ENCODE assay signal across 19 cellular contexts in the genomic region with DNA sequence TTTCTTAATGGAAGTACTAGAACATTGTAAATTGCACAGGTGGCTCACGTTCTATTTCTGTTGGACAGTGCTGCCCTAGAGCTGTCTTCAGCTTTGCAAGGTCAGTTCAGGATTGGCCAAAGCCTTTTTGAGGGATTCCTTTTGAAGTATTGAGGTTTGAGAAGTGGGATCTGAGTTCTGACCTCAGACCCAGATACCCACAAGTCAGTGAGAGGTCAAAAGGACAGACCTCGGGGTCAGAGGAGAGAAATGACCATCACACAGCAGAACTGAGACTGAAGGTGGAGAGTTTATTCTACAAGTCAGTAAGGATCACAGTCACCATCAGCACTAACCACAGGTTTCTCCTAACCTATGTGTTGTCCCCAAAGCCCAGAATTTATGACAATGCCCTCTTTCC. TPM values are rescaled to one million over a fixed set of nuclear protein-coding genes. Genes with fewer than 3 reads are reported as not detected.
DNase-seq lines count a peak whose midpoint lies in the region; ATAC-seq, FAIRE-seq and TF ChIP-seq lines count a peak whose summit lies in the region.
"Had no signal": no experiment of that assay in that cellular context is flagged by ENCODE, and none has a peak within 500 bp of the region (broad histone marks: within the 10 kb centered on the region; RNA-seq: fewer than 3 reads in every experiment).

No MANE protein-coding gene starts in this region.

- H3K4me3 Mint-ChIP-seq in stimulated activated memory B cell treated with anti-CD40 and anti-IgM and Interleukin-4, amounts not matched to agents 10 μg/mL and 1 μg/mL and 100 μg/mL, for 72 hours, result no peak overlapping the region
- no peak overlapping the region for H3K4me3 Mint-ChIP-seq in glutamatergic neuron (ENCODE audit: unreplicated experiment)
- H3K4me3 Mint-ChIP-seq: CD8-positive, alpha-beta memory T cell; HFFc6; IgD-negative memory B cell had no signal

- DNase-seq in GM18507 (ENCODE audit: extremely low spot score, insufficient read length, low read depth), result no peak
- DNase-seq in NCI-H774 (lab: John Stamatoyannopoulos, UW), result peak; percentile 21
- DNase-seq in left lobe of liver (ENCODE audit: low spot score), result no peak
- no peak for DNase-seq in activated gamma-delta T cell treated with Interleukin-2 at 50 U/mL for 16 hours
- DNase-seq in glutamatergic neuron, result no peak
- DNase-seq: BE2C; Caco-2; CD8-positive, alpha-beta memory T cell; DND-41; GDM1; HCEC 1CT; HFFc6 had no signal

- peaks cover 9% of the 10 kb centered on the region for H3K27me3 Mint-ChIP-seq in stimulated activated memory B cell treated with anti-CD40 and anti-IgM and Interleukin-4, amounts not matched to agents 10 μg/mL and 1 μg/mL and 100 μg/mL, for 72 hours
- H3K27me3 Mint-ChIP-seq in glutamatergic neuron (ENCODE audit: unreplicated experiment), result peaks cover 2% of the 10 kb centered on the region

- H3K9me3 Mint-ChIP-seq in stimulated activated memory B cell treated with anti-CD40 and anti-IgM and Interleukin-4, amounts not matched to agents 10 μg/mL and 1 μg/mL and 100 μg/mL, for 72 hours, result no peaks in the 10 kb centered on the region
- H3K9me3 Mint-ChIP-seq in glutamatergic neuron (ENCODE audit: unreplicated experiment), result no peaks in the 10 kb centered on the region
- H3K9me3 Mint-ChIP-seq: CD8-positive, alpha-beta memory T cell had no signal

- no peak overlapping the region for H3K27ac Mint-ChIP-seq in stimulated activated memory B cell treated with anti-CD40 and anti-IgM and Interleukin-4, amounts not matched to agents 10 μg/mL and 1 μg/mL and 100 μg/mL, for 72 hours
- no peak overlapping the region for H3K27ac Mint-ChIP-seq in glutamatergic neuron (ENCODE audit: unreplicated experiment)
- H3K27ac Mint-ChIP-seq: CD8-positive, alpha-beta memory T cell; HFFc6; IgD-negative memory B cell had no signal

- ATAC-seq in left lobe of liver (peak; percentile 28), HG03095 (IDR thresholded peaks at IDR 0.05; ENCODE audit: unreplicated experiment) (no peak), GM21529 (IDR thresholded peaks at IDR 0.05; ENCODE audit: unreplicated experiment) (no peak)
- peak; percentile 34 for ATAC-seq in stimulated activated memory B cell treated with anti-CD40 and anti-IgM and Interleukin-4, amounts not matched to agents 10 μg/mL and 1 μg/mL and 100 μg/mL, for 72 hours
- ATAC-seq: A549 had no signal

- peak; percentile 69 for FAIRE-seq in GM18507 (lab: Jason Lieb, UNC)
- FAIRE-seq: A549 had no signal

- peaks cover 14% of the 10 kb centered on the region for H3K4me1 Mint-ChIP-seq in stimulated activated memory B cell treated with anti-CD40 and anti-IgM and Interleukin-4, amounts not matched to agents 10 μg/mL and 1 μg/mL and 100 μg/mL, for 72 hours
- H3K4me1 Mint-ChIP-seq in glutamatergic neuron (ENCODE audit: low read depth, unreplicated experiment), result no peaks in the 10 kb centered on the region
- H3K4me1 Mint-ChIP-seq: CD8-positive, alpha-beta memory T cell had no signal

- no peak for TF ChIP-seq CTCF in glutamatergic neuron (IDR thresholded peaks at IDR 0.05; ENCODE audit: partially characterized antibody, unreplicated experiment)

- H3K36me3 Mint-ChIP-seq in stimulated activated memory B cell treated with anti-CD40 and anti-IgM and Interleukin-4, amounts not matched to agents 10 μg/mL and 1 μg/mL and 100 μg/mL, for 72 hours, result no peaks in the 10 kb centered on the region
- no peaks in the 10 kb centered on the region for H3K36me3 Mint-ChIP-seq in glutamatergic neuron (ENCODE audit: unreplicated experiment)
- H3K36me3 Mint-ChIP-seq: CD8-positive, alpha-beta memory T cell; IgD-negative memory B cell had no signal

RNA-seq across cellular contexts. Expression of a gene that starts 1.7 kb away (rescaled TPM):
- 228 TPM for total RNA-seq in left lobe of liver
- not detected for total RNA-seq in glutamatergic neuron (ENCODE audit: unreplicated experiment)
- total RNA-seq: Caco-2; CD8-positive, alpha-beta memory T cell; HFFc6; HT-29 had no signal

RNA-seq across cellular contexts. Expression of a gene that starts 6.5 kb away (rescaled TPM):
- not detected for total RNA-seq in left lobe of liver
- total RNA-seq in glutamatergic neuron (ENCODE audit: unreplicated experiment), result not detected
- total RNA-seq: Caco-2; CD8-positive, alpha-beta memory T cell; H4; HFFc6; HT-29 had no signal

RNA-seq across cellular contexts. Expression of a gene that starts 40.3 kb away (rescaled TPM):
- 359 TPM for total RNA-seq in left lobe of liver
- total RNA-seq in glutamatergic neuron (ENCODE audit: unreplicated experiment), result not detected
- total RNA-seq: Caco-2; CD8-positive, alpha-beta memory T cell; H4; HFFc6; HT-29 had no signal

RNA-seq across cellular contexts. Expression of a gene that starts 58.5 kb away (rescaled TPM):
- total RNA-seq in left lobe of liver (not detected), glutamatergic neuron (ENCODE audit: unreplicated experiment) (not detected)
- total RNA-seq: Caco-2; CD8-positive, alpha-beta memory T cell; H4; HFFc6; HT-29 had no signal

Comparison
In these comparisons a context has a peak if more than half of its experiments do, and no peak if none do; other contexts are left out.
1. ATAC-seq: peak in left lobe of liver (single experiment) and stimulated activated memory B cell treated with anti-CD40 and anti-IgM and Interleukin-4, amounts not matched to agents 10 μg/mL and 1 μg/mL and 100 μg/mL, for 72 hours (single experiment); none in HG03095 (single experiment) and GM21529 (single experiment).
2. RNA of a gene that starts 1.7 kb away (total RNA-seq): 228 TPM in left lobe of liver (single experiment); not detected in glutamatergic neuron (single experiment); every median in the first group is over 100 times any median in the second.
3. RNA of a gene that starts 40.3 kb away (total RNA-seq): 359 TPM in left lobe of liver (single experiment); not detected in glutamatergic neuron (single experiment); every median in the first group is over 100 times any median in the second.